22 cellular contexts compared by ENCODE assay signal in the genomic region with DNA sequence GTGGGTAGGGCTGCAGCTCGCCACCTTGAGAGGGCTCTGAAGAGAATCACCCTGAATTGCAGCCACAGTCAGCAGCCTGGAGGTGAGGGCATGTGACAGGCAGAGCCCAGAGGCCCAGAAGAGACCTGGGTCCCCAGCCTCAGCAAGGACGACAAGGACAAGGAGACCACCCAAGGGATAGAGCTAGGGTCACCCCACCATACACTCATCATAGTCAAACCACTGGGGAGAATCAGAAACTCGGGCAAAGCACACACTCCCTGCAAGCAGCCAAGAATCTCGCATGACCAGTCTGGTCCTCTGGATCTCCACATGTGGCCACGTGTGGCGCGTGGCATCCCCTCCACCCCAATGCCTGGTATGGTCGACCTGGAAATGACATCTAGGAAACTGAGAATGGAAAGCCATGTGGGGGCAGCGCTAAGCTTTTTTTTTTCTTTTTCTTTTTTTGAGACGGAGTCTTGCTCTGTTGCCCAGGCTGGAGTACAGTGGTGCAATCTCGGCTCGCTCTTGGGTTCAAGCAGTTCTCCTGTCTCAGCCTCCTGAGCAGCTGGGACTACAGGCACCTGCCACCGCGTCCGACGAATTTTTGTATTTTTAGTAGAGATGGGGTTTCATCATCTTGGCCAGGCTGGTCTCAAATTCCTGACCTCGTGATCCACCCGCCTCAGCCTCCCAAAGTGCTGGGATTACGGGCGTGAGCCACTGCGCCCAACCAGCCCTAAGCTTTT.
"Had no signal": no experiment of that assay in that cellular context is flagged by ENCODE, and none has a peak within 500 bp of the region (broad histone marks: within the 10 kb centered on the region; RNA-seq: fewer than 3 reads in every experiment).

No MANE protein-coding gene starts in this region.

- H3K4me3 Mint-ChIP-seq: activated T-helper 17 cell treated with anti-CD3 and anti-CD28 coated beads, Interleukin-2, amount 50 U/mL, for 72 hours; stimulated activated naive B cell treated with anti-CD40 and anti-IgM and Interleukin-4, amounts not matched to agents 10 μg/mL and 1 μg/mL and 100 μg/mL, for 72 hours had no signal

- H3K4me1 Mint-ChIP-seq: activated T-helper 17 cell treated with anti-CD3 and anti-CD28 coated beads, Interleukin-2, amount 50 U/mL, for 72 hours had no signal

- H3K27ac ChIP-seq: brain microvascular endothelial cell, transverse colon, vagina had no signal

- H3K27ac Mint-ChIP-seq: activated naive CD4-positive, alpha-beta T cell treated with anti-CD3 and anti-CD28 coated beads, Interleukin-2, amount 50 U/mL, for 72 hours; activated T-helper 17 cell treated with anti-CD3 and anti-CD28 coated beads, Interleukin-2, amount 50 U/mL, for 72 hours; immature natural killer cell; naive B cell; stimulated activated naive B cell treated with anti-CD40 and anti-IgM and Interleukin-4, amounts not matched to agents 10 μg/mL and 1 μg/mL and 100 μg/mL, for 72 hours had no signal

- H3K9me3 Mint-ChIP-seq: activated naive CD4-positive, alpha-beta T cell treated with anti-CD3 and anti-CD28 coated beads, Interleukin-2, amount 50 U/mL, for 72 hours; activated T-helper 17 cell treated with anti-CD3 and anti-CD28 coated beads, Interleukin-2, amount 50 U/mL, for 72 hours; central memory CD8-positive, alpha-beta T cell; immature natural killer cell; naive B cell; stimulated activated naive B cell treated with anti-CD40 and anti-IgM and Interleukin-4, amounts not matched to agents 10 μg/mL and 1 μg/mL and 100 μg/mL, for 72 hours had no signal

- H3K36me3 Mint-ChIP-seq: activated naive CD4-positive, alpha-beta T cell treated with anti-CD3 and anti-CD28 coated beads, Interleukin-2, amount 50 U/mL, for 72 hours; immature natural killer cell; naive B cell; stimulated activated naive B cell treated with anti-CD40 and anti-IgM and Interleukin-4, amounts not matched to agents 10 μg/mL and 1 μg/mL and 100 μg/mL, for 72 hours had no signal

- H3K9me3 ChIP-seq: transverse colon, vagina had no signal

- ATAC-seq: activated naive CD4-positive, alpha-beta T cell treated with anti-CD3 and anti-CD28 coated beads, Interleukin-2, amount 50 U/mL, for 72 hours; activated T-helper 17 cell treated with anti-CD3 and anti-CD28 coated beads, Interleukin-2, amount 50 U/mL, for 72 hours; esophagus mucosa; left lobe of liver; stimulated activated naive B cell treated with anti-CD40 and anti-IgM and Interleukin-4, amounts not matched to agents 10 μg/mL and 1 μg/mL and 100 μg/mL, for 72 hours had no signal

- DNase-seq: activated T-cell treated with anti-CD3 and anti-CD28 coated beads, Interleukin-2, amount 50 U/mL, for 1 hour; aorta; brain microvascular endothelial cell; effector memory CD4-positive, alpha-beta T cell; foreskin melanocyte; immature natural killer cell; naive B cell; nucleus accumbens; posterior cingulate gyrus; stimulated activated CD4-positive, alpha-beta T cell treated with anti-CD3 and anti-CD28 coated beads, Interleukin-2, amount 100 ng/mL, for 48 hours; stimulated activated CD8-positive, alpha-beta memory T cell treated with anti-CD3 and anti-CD28 coated beads, Interleukin-4, amount 100 ng/mL, for 48 hours; stimulated activated naive B cell treated with anti-CD40 and anti-IgM and Interleukin-4, amounts not matched to agents 10 μg/mL and 1 μg/mL and 100 μg/mL, for 72 hours; transverse colon had no signal

- H3K36me3 ChIP-seq: brain microvascular endothelial cell, transverse colon, vagina had no signal

- H3K4me3 ChIP-seq: lung, transverse colon, vagina had no signal

- H3K27me3 ChIP-seq: brain microvascular endothelial cell, vagina had no signal

- H3K27me3 Mint-ChIP-seq: activated T-helper 17 cell treated with anti-CD3 and anti-CD28 coated beads, Interleukin-2, amount 50 U/mL, for 72 hours; central memory CD8-positive, alpha-beta T cell had no signal

- FAIRE-seq: colon, TTC549 had no signal
